In the genomic region with DNA sequence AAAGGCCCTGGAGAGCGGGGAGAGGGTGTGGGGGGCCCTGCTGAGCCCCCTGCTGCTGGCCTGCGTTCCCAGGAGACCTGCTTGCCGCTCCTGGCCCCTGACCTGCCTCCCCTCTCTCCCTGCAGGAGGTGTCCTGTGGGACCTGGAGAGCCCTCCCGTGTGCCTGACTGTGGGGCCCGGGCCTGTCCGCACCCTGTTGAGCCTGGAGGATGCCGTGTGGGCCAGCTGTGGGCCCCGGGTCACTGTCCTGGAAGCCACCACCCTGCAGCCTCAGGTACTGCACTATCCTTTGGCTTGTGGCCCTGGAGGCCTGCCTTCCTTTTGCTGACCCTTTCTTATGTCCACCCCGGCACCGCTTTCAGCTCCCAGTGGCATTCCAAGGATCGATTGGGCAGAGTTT, we compare ENCODE assay signal across 27 cellular contexts.
"Had no signal": no experiment of that assay in that cellular context is flagged by ENCODE, and none has a peak within 500 bp of the region (broad histone marks: within the 10 kb centered on the region; RNA-seq: fewer than 3 reads in every experiment).

No MANE protein-coding gene starts in this region.

- H3K36me3 Mint-ChIP-seq: natural killer cell; stimulated activated effector memory CD8-positive, alpha-beta T cell treated with anti-CD3 and anti-CD28 coated beads, Interleukin-12 subunit alpha, Interleukin-12 subunit beta, amount 100 ng/mL, for 72 hours had no signal

- H3K9me3 Mint-ChIP-seq: activated CD4-positive, alpha-beta memory T cell treated with anti-CD3 and anti-CD28 coated beads, Interleukin-2, amount 10 ng/mL, durations not matched to agents 7 days and 5 days; activated T-cell treated with anti-CD3 and anti-CD28 coated beads, Interleukin-2, amount 50 U/mL, for 72 hours; brain; natural killer cell; stimulated activated effector memory CD8-positive, alpha-beta T cell treated with anti-CD3 and anti-CD28 coated beads, Interleukin-12 subunit alpha, Interleukin-12 subunit beta, amount 100 ng/mL, for 72 hours; T-helper 1 cell treated with Interleukin-12 subunit alpha and Interleukin-12 subunit beta and Interleukin-4 antibody, amounts not matched to agents 30 μg/mL and 1 μg/mL, for 36 hours had no signal

- DNase-seq: activated CD4-positive, alpha-beta memory T cell treated with anti-CD3 and anti-CD28 coated beads, Interleukin-2, amount 10 ng/mL, durations not matched to agents 7 days and 5 days; activated CD4-positive, alpha-beta T cell treated with anti-CD3 and anti-CD28 coated beads for 48 hours; activated effector memory CD4-positive, alpha-beta T cell treated with anti-CD3 and anti-CD28 coated beads, Interleukin-2, amount 50 U/mL, for 16 hours; activated naive CD4-positive, alpha-beta T cell treated with anti-CD3 and anti-CD28 coated beads, Interleukin-2, amount 50 U/mL, for 16 hours; activated T-cell treated with anti-CD3 and anti-CD28 coated beads, Interleukin-2, amount 50 U/mL, for 72 hours; anterior cingulate cortex; dermis blood vessel endothelial cell; effector memory CD4-positive, alpha-beta T cell; gastrocnemius medialis; hypothalamus; left ventricle myocardium superior; mammary epithelial cell; midbrain; natural killer cell; stimulated activated CD4-positive, alpha-beta T cell treated with anti-CD3 and anti-CD28 coated beads, Interleukin-2, amount 100 ng/mL, for 24 hours; stomach; T1000 had no signal

- ATAC-seq: activated T-cell treated with anti-CD3 and anti-CD28 coated beads, Interleukin-2, amount 50 U/mL, for 72 hours; gastrocnemius medialis; left ventricle myocardium superior; natural killer cell; stimulated activated effector memory CD8-positive, alpha-beta T cell treated with anti-CD3 and anti-CD28 coated beads, Interleukin-12 subunit alpha, Interleukin-12 subunit beta, amount 100 ng/mL, for 72 hours had no signal

- H3K4me3 ChIP-seq: esophagus muscularis mucosa, gastrocnemius medialis, prostate gland, right atrium auricular region, skin epidermis, stomach, suprapubic skin, tibial nerve had no signal

- H3K4me1 ChIP-seq: prostate gland, stomach, suprapubic skin, tibial nerve had no signal

- H3K27me3 Mint-ChIP-seq: activated CD4-positive, alpha-beta memory T cell treated with anti-CD3 and anti-CD28 coated beads, Interleukin-2, amount 10 ng/mL, durations not matched to agents 7 days and 5 days; brain had no signal

- H3K27ac Mint-ChIP-seq: activated CD4-positive, alpha-beta memory T cell treated with anti-CD3 and anti-CD28 coated beads, Interleukin-2, amount 10 ng/mL, durations not matched to agents 7 days and 5 days; activated T-cell treated with anti-CD3 and anti-CD28 coated beads, Interleukin-2, amount 50 U/mL, for 72 hours; natural killer cell; stimulated activated effector memory CD8-positive, alpha-beta T cell treated with anti-CD3 and anti-CD28 coated beads, Interleukin-12 subunit alpha, Interleukin-12 subunit beta, amount 100 ng/mL, for 72 hours; T-helper 1 cell treated with Interleukin-12 subunit alpha and Interleukin-12 subunit beta and Interleukin-4 antibody, amounts not matched to agents 30 μg/mL and 1 μg/mL, for 36 hours had no signal

- H3K4me1 Mint-ChIP-seq: activated CD4-positive, alpha-beta memory T cell treated with anti-CD3 and anti-CD28 coated beads, Interleukin-2, amount 10 ng/mL, durations not matched to agents 7 days and 5 days; natural killer cell; stimulated activated effector memory CD8-positive, alpha-beta T cell treated with anti-CD3 and anti-CD28 coated beads, Interleukin-12 subunit alpha, Interleukin-12 subunit beta, amount 100 ng/mL, for 72 hours had no signal

- H3K9me3 ChIP-seq: esophagus muscularis mucosa, gastrocnemius medialis, prostate gland, right atrium auricular region, stomach, suprapubic skin, tibial nerve had no signal

- H3K27me3 ChIP-seq: esophagus muscularis mucosa, gastrocnemius medialis, right atrium auricular region, stomach, suprapubic skin, tibial nerve had no signal

- H3K27ac ChIP-seq: esophagus muscularis mucosa, gastrocnemius medialis, prostate gland, right atrium auricular region, skin epidermis, stomach, suprapubic skin, tibial nerve had no signal

- FAIRE-seq: endothelial cell of umbilical vein had no signal

- H3K4me3 Mint-ChIP-seq: activated CD4-positive, alpha-beta memory T cell treated with anti-CD3 and anti-CD28 coated beads, Interleukin-2, amount 10 ng/mL, durations not matched to agents 7 days and 5 days; activated T-cell treated with anti-CD3 and anti-CD28 coated beads, Interleukin-2, amount 50 U/mL, for 72 hours; brain; natural killer cell; stimulated activated effector memory CD8-positive, alpha-beta T cell treated with anti-CD3 and anti-CD28 coated beads, Interleukin-12 subunit alpha, Interleukin-12 subunit beta, amount 100 ng/mL, for 72 hours; T-helper 1 cell treated with Interleukin-12 subunit alpha and Interleukin-12 subunit beta and Interleukin-4 antibody, amounts not matched to agents 30 μg/mL and 1 μg/mL, for 36 hours had no signal
